8 cellular contexts compared by ENCODE assay signal in the genomic region with DNA sequence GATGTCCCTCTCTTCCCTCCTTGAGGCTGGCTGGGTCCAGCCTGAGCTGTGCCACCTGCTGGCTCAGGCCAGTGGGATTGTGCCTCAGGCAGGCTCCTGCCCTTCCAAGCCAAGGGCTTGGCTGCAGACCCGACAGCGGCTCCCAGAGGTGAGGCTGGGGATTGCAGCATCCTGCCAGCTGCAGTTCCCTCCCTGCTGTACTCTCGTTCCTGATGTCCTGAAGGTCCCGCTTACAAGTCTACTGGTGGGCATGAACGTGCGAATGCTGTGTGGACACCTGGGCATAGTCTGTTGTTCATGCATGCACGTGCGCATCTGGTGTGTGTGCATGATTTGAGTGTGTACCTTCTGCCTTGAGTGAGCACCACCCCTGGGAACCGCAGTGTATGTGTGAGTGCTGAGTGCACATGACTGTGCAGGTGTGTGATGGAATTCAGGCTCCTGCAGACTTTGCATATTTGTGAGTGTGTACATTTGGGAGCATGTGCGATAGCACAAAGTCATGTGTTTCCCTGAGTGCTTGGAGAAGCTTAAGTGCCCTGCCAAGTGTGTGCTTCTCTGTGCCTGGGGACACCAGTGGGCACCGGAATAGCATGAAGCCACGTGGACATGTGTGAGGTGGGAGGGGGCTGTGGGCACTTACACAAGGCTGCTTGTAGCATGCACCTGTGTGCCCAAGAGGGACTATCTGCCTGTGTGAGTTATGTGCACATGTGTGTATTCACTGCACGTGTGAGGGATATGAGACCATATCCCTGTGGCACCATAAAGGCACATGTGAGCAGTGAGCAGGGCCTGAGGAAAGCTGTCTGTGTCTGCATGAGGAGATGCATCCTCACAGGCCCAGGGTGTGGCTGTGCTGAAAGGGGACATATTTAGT. TPM values are rescaled to one million over a fixed set of nuclear protein-coding genes. Genes with fewer than 3 reads are reported as not detected.
A peak's percentile ranks its signal among the peaks of the same experiment; 100 is the strongest.
DNase-seq lines count a peak whose midpoint lies in the region; ATAC-seq, FAIRE-seq and TF ChIP-seq lines count a peak whose summit lies in the region.

No MANE protein-coding gene starts in this region.

- FAIRE-seq in small intestine (lab: Jason Lieb, UNC), result no peak

- H2AFZ ChIP-seq in hepatocyte, result no peak overlapping the region

- H3K4me1 ChIP-seq in hepatocyte (ENCODE audit: insufficient read depth) (peaks cover 8% of the 10 kb centered on the region), small intestine (ENCODE audit: control insufficient read depth in 2 of 2, insufficient read depth in 1 of 2, low read depth in 1 of 2, low read length in 1 of 2) (no peaks in the 10 kb centered on the region)

- H3K9me2 ChIP-seq in hepatocyte (replicated peaks; ENCODE audit: insufficient read depth), result no peaks in the 10 kb centered on the region

- H3K36me3 ChIP-seq in hepatocyte (replicated peaks; ENCODE audit: insufficient read depth, low read depth), result no peaks in the 10 kb centered on the region
- H3K36me3 ChIP-seq in small intestine (ENCODE audit: control insufficient read depth in 2 of 2, insufficient read depth in 2 of 2, low read length in 2 of 2), result no peaks in the 10 kb centered on the region

- H3K9me3 ChIP-seq in hepatocyte (ENCODE audit: low read depth) (no peaks in the 10 kb centered on the region), small intestine (ENCODE audit: control insufficient read depth, low read depth) (no peaks in the 10 kb centered on the region)

- no peaks in the 10 kb centered on the region for H3K27me3 ChIP-seq in hepatocyte
- H3K27me3 ChIP-seq in small intestine (ENCODE audit: control insufficient read depth in 2 of 2, insufficient read depth in 2 of 2, low read length in 2 of 2), result no peaks in the 10 kb centered on the region

- no peak overlapping the region for H3K4me3 ChIP-seq in hepatocyte
- H3K4me3 ChIP-seq in small intestine (ENCODE audit: low read depth in 1 of 2, low read length in 2 of 2), result no peak overlapping the region

- TF ChIP-seq CTCF in LNCAP (IDR thresholded peaks at IDR 0.05) (peak; percentile 100), hepatocyte (IDR thresholded peaks at IDR 0.05; ENCODE audit: poor library complexity) (peak; percentile 87)

- WGBS in hepatocyte (ENCODE audit: low lambda C conversion rate, missing lambda C conversion rate), result 39% methylated on average over 13 of the region's 13 CpGs
- WGBS in small intestine, 3 donors, result 27 to 32% (median 31%) methylated on average over 13 of the region's 13 CpGs

- no peaks in the 10 kb centered on the region for H3K79me2 ChIP-seq in hepatocyte

- H3K27ac ChIP-seq in hepatocyte (no peak overlapping the region), small intestine (ENCODE audit: low read depth in 1 of 2, low read length in 1 of 2) (no peak overlapping the region)

- no peaks in the 10 kb centered on the region for H4K20me1 ChIP-seq in hepatocyte (ENCODE audit: insufficient read depth, poor library complexity, severe bottlenecking)

- DNase-seq in NCI-H2081 (lab: John Stamatoyannopoulos, UW) (peak; percentile 72 to 73), NCI-H2081 treated with DMSO at 0.1 percent for 48 hours (lab: John Stamatoyannopoulos, UW) (no peak), SKM-1 treated with dmso at 0.1 percent for 144 hours (lab: John Stamatoyannopoulos, UW; ENCODE audit: unreplicated experiment) (peak; percentile 19), astrocyte of the hippocampus (ENCODE audit: low read depth, low spot score) (peak; percentile 92), hepatocyte (ENCODE audit: low spot score) (peak; percentile 89), small intestine (peak; percentile 77)

- no peak overlapping the region for H3K4me2 ChIP-seq in hepatocyte

- ATAC-seq in GM18858 (IDR thresholded peaks at IDR 0.05; ENCODE audit: unreplicated experiment), result no peak

RNA-seq across cellular contexts. Expression of a gene that starts 19.3 kb away (rescaled TPM):
- 12.6 and 27.1 TPM in 2 replicates for total RNA-seq in hepatocyte
- polyA plus RNA-seq in hepatocyte (33.3 and 80.2 TPM in 2 replicates), small intestine (10 to 100 TPM in 1 of 3 donors, 1 to 10 TPM in 2; 2.2 to 10.1 (median 3.9) TPM)

RNA-seq across cellular contexts. Expression of a gene that starts 22.0 kb away (rescaled TPM):
- 0.28 and 0.77 TPM in 2 replicates for total RNA-seq in hepatocyte
- polyA plus RNA-seq in hepatocyte (1.2 and 1.5 TPM in 2 replicates), small intestine (1 to 10 TPM in 1 of 3 donors, under 1 TPM in 2; 0.27 to 3.2 (median 0.89) TPM)
